In the genomic region with DNA sequence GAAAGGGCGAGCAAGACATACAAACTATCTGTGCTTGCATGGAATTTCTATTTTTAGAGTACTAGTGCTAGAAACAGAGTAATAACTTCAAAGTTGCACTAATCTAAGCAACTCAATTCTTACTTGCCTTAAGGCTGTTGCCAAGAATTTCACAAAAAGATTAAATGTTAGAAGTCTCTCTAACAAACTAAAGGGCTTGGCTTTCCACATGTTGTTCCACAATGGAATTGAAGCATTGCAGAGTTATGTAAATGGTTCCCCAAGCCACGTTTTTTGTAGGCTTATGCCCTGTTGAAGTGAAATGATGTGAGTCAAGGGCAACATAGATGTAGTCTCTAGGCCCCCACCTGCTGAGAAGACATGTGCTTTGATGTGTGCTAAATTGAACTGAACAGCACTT, we compare ENCODE assay signal across 23 cellular contexts.
"Had no signal": no experiment of that assay in that cellular context is flagged by ENCODE, and none has a peak within 500 bp of the region (broad histone marks: within the 10 kb centered on the region; RNA-seq: fewer than 3 reads in every experiment).

No MANE protein-coding gene starts in this region.

- H3K27me3 ChIP-seq: colonic mucosa, foreskin keratinocyte, gastroesophageal sphincter, heart left ventricle, hepatocyte, neutrophil, pancreas, sigmoid colon, testis, tibial nerve, upper lobe of left lung had no signal

- H3K4me3 ChIP-seq: colonic mucosa, gastroesophageal sphincter, heart left ventricle, hepatocyte, mucosa of descending colon, pancreas, sigmoid colon, tibial nerve, upper lobe of left lung had no signal

- DNase-seq: colonic mucosa; effector CD8-positive, alpha-beta T cell; endodermal cell; foreskin keratinocyte; heart left ventricle; kidney; mesenchymal stem cell; mucosa of descending colon; naive B cell; pancreas; right cardiac atrium; sigmoid colon; stimulated activated CD4-positive, alpha-beta T cell treated with anti-CD3 and anti-CD28 coated beads, Interleukin-2, amount 100 ng/mL, for 24 hours; stimulated activated CD4-positive, alpha-beta T cell treated with anti-CD3 and anti-CD28 coated beads, Interleukin-4, amount 100 ng/mL, for 24 hours; stimulated activated naive CD8-positive, alpha-beta T cell treated with anti-CD3 and anti-CD28 coated beads, Interleukin-15, Interleukin-2, amounts not matched to agents 100 U/mL and 50 U/mL, for 24 hours; substantia nigra; testis; upper lobe of left lung had no signal

- H3K27ac ChIP-seq: colonic mucosa, epithelial cell of prostate, foreskin keratinocyte, gastroesophageal sphincter, heart left ventricle, hepatocyte, neutrophil, pancreas, sigmoid colon, testis, tibial nerve, upper lobe of left lung had no signal

- H3K9me3 ChIP-seq: colonic mucosa, gastroesophageal sphincter, heart left ventricle, mucosa of descending colon, neutrophil, pancreas, sigmoid colon, testis, tibial nerve, upper lobe of left lung had no signal

- H3K4me1 ChIP-seq: colonic mucosa, foreskin keratinocyte, heart left ventricle, pancreas, upper lobe of left lung had no signal

- H3K36me3 ChIP-seq: colonic mucosa, gastroesophageal sphincter, heart left ventricle, neutrophil, pancreas, sigmoid colon, tibial nerve, upper lobe of left lung had no signal
